In the genomic region with DNA sequence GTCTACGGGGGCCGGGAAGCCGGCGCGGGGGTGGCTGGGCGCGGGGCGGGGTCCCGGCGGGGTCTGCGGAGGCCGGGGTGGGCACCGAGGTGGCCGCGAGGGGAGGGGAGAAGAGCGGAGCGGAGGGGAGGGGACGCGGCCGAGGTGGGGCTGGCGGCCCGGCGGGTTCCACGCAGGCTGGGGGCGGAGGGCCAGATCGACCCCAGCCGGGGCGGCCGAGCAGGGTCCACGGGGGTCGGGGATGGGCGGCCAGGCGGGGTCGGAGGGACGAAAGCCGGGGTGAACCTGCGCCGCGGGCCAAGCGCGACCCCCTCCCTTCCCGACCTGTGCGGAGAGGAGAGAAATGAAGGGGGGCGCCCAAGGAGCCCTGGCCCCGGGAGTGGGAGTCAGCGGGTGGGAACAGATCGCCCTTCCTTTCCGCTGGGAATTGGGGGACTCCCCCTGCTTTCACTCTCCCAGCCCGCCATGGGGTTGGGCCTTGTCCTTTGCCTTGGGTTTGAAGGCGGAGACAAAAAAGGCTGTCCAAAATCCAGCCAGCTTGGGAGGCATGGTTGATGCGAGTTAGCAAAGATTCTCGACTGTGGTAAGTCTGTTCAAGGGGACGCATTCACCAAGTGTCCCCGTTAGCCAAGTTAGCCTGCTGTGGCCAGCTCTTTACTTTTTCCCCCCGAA, we compare ENCODE assay signal across 8 cellular contexts. TPM values are rescaled to one million over a fixed set of nuclear protein-coding genes. Genes with fewer than 3 reads are reported as not detected.
DNase-seq lines count a peak whose midpoint lies in the region; ATAC-seq and TF ChIP-seq lines count a peak whose summit lies in the region.

No MANE protein-coding gene starts in this region.

- no peak for TF ChIP-seq POLR2A in gastroesophageal sphincter (IDR thresholded peaks at IDR 0.05)
- no peak for TF ChIP-seq POLR2A in vagina (IDR thresholded peaks at IDR 0.05)

- H3K4me2 ChIP-seq in Loucy (ENCODE audit: low read depth, low read length, poor library complexity, severe bottlenecking) (peak overlapping the region; percentile 83), neural cell (ENCODE audit: low read length) (peak overlapping the region; percentile 71)

- intact Hi-C loops in vagina (cut with DNase I), result no loop called here

- H3K9ac ChIP-seq in Loucy (ENCODE audit: low read depth, low read length, poor library complexity, severe bottlenecking) (peak overlapping the region; percentile 86), neural cell (ENCODE audit: low read length) (peak overlapping the region; percentile 97)

- H4K20me1 ChIP-seq in Loucy (ENCODE audit: insufficient read depth, low read length, poor library complexity, severe bottlenecking), result peaks cover 20% of the 10 kb centered on the region
- H4K20me1 ChIP-seq in neural cell (ENCODE audit: insufficient read depth), result no peaks in the 10 kb centered on the region

- ATAC-seq in GM21619 (IDR thresholded peaks at IDR 0.05; ENCODE audit: unreplicated experiment), result peak; percentile 12
- ATAC-seq in gastroesophageal sphincter, result peak; percentile 52

- H3K36me3 ChIP-seq in Loucy (ENCODE audit: insufficient read depth, low read length) (no peaks in the 10 kb centered on the region), gastroesophageal sphincter (peaks cover 0 to 7% of the 10 kb centered on the region in 2 donors), neural cell (ENCODE audit: insufficient read depth, low read length) (no peaks in the 10 kb centered on the region), vagina (no peaks in the 10 kb centered on the region)

- peak overlapping the region; percentile 91 to 100 (median 95) for H3K27ac ChIP-seq in gastroesophageal sphincter
- peak overlapping the region; percentile 33 for H3K27ac ChIP-seq in neural cell (ENCODE audit: low read length)
- peak overlapping the region; percentile 99 for H3K27ac ChIP-seq in vagina

- peak overlapping the region; percentile 93 for H3K4me3 ChIP-seq in Loucy (ENCODE audit: low read length, poor library complexity, severe bottlenecking)
- peak overlapping the region; percentile 61 to 96 for H3K4me3 ChIP-seq in gastroesophageal sphincter
- H3K4me3 ChIP-seq in neural cell (ENCODE audit: low read length), result peak overlapping the region; percentile 76
- peak overlapping the region; percentile 76 to 84 for H3K4me3 ChIP-seq in vagina

- H2AFZ ChIP-seq in Loucy (ENCODE audit: low read length), result peak overlapping the region; percentile 94
- H2AFZ ChIP-seq in neural cell (ENCODE audit: low read depth, low read length), result peak overlapping the region; percentile 43

- WGBS in gastroesophageal sphincter (ENCODE audit: low coverage in 1 of 2), 2 donors, result 0% methylated on average over 3 to 6 of the region's 55 CpGs

- no peak for TF ChIP-seq EP300 in gastroesophageal sphincter (IDR thresholded peaks at IDR 0.05)
- TF ChIP-seq EP300 in neural cell (conservative IDR thresholded peaks at IDR 0.05; ENCODE audit: poor library complexity, severe bottlenecking), result no peak

- H3K9me3 ChIP-seq in Loucy (ENCODE audit: insufficient read depth, low read depth, low read length) (no peaks in the 10 kb centered on the region), gastroesophageal sphincter (no peaks in the 10 kb centered on the region), neural cell (ENCODE audit: low read length) (no peaks in the 10 kb centered on the region), vagina (no peaks in the 10 kb centered on the region)

- H3K27me3 ChIP-seq in Loucy (ENCODE audit: insufficient read depth, low read length, poor library complexity, severe bottlenecking) (no peaks in the 10 kb centered on the region), gastroesophageal sphincter (no peaks in the 10 kb centered on the region), neural cell (ENCODE audit: insufficient read depth, low read depth, low read length) (no peaks in the 10 kb centered on the region), vagina (no peaks in the 10 kb centered on the region)

- peaks cover 32% of the 10 kb centered on the region for H3K79me2 ChIP-seq in Loucy (ENCODE audit: insufficient read depth, low read length)
- peaks cover 28% of the 10 kb centered on the region for H3K79me2 ChIP-seq in neural cell (replicated peaks; ENCODE audit: insufficient read depth, low read length)

- H3K9me2 ChIP-seq in Loucy (replicated peaks; ENCODE audit: low read depth, low read length) (no peaks in the 10 kb centered on the region), neural cell (ENCODE audit: insufficient read depth, low read length) (no peaks in the 10 kb centered on the region)

- DNase-seq in GM04503 (ENCODE audit: low read depth), result peak; percentile 30
- peak; percentile 26 for DNase-seq in activated naive CD4-positive, alpha-beta T cell treated with anti-CD3 and anti-CD28 coated beads, Interleukin-2, amount 50 U/mL, for 16 hours
- peak; percentile 89 to 95 for DNase-seq in vagina (ENCODE audit: extremely low spot score in 2 of 2)
- DNase-seq in COR-L47 (lab: John Stamatoyannopoulos, UW), result no peak

- TF ChIP-seq RAD21 in neural cell (conservative IDR thresholded peaks at IDR 0.05), result no peak

- H3F3A ChIP-seq in Loucy (ENCODE audit: low read depth) (no peaks in the 10 kb centered on the region; the same call in 1 of the 2 replicates), neural cell (ENCODE audit: insufficient read depth, low read length, poor library complexity, severe bottlenecking) (no peaks in the 10 kb centered on the region)

- no peak for TF ChIP-seq CTCF in Loucy (conservative IDR thresholded peaks at IDR 0.05; ENCODE audit: low read length)
- TF ChIP-seq CTCF in gastroesophageal sphincter (IDR thresholded peaks at IDR 0.05), result no peak
- TF ChIP-seq CTCF in neural cell (IDR thresholded peaks at IDR 0.05; ENCODE audit: poor library complexity, severe bottlenecking), result no peak
- no peak for TF ChIP-seq CTCF in vagina (IDR thresholded peaks at IDR 0.05)

- H3K4me1 ChIP-seq in Loucy (ENCODE audit: insufficient read depth, low read length, poor library complexity, severe bottlenecking) (peaks cover 45% of the 10 kb centered on the region), gastroesophageal sphincter (peaks cover 5 to 47% (median 13%) of the 10 kb centered on the region in 3 donors), vagina (peaks cover 54% of the 10 kb centered on the region)

TF ChIP-seq in neural cell, 6 proteins besides CTCF, POLR2A, EP300 and RAD21:
- TF ChIP-seq EZH2 (IDR thresholded peaks at IDR 0.05; ENCODE audit: borderline replicate concordance, insufficient read depth, low read length, poor library complexity, severe bottlenecking), result no peak
- no peak for TF ChIP-seq MXI1 (conservative IDR thresholded peaks at IDR 0.05; ENCODE audit: poor library complexity, severe bottlenecking)
- TF ChIP-seq TAF1 (IDR thresholded peaks at IDR 0.05; ENCODE audit: low read depth), result no peak
- TF ChIP-seq, protein P1, sequence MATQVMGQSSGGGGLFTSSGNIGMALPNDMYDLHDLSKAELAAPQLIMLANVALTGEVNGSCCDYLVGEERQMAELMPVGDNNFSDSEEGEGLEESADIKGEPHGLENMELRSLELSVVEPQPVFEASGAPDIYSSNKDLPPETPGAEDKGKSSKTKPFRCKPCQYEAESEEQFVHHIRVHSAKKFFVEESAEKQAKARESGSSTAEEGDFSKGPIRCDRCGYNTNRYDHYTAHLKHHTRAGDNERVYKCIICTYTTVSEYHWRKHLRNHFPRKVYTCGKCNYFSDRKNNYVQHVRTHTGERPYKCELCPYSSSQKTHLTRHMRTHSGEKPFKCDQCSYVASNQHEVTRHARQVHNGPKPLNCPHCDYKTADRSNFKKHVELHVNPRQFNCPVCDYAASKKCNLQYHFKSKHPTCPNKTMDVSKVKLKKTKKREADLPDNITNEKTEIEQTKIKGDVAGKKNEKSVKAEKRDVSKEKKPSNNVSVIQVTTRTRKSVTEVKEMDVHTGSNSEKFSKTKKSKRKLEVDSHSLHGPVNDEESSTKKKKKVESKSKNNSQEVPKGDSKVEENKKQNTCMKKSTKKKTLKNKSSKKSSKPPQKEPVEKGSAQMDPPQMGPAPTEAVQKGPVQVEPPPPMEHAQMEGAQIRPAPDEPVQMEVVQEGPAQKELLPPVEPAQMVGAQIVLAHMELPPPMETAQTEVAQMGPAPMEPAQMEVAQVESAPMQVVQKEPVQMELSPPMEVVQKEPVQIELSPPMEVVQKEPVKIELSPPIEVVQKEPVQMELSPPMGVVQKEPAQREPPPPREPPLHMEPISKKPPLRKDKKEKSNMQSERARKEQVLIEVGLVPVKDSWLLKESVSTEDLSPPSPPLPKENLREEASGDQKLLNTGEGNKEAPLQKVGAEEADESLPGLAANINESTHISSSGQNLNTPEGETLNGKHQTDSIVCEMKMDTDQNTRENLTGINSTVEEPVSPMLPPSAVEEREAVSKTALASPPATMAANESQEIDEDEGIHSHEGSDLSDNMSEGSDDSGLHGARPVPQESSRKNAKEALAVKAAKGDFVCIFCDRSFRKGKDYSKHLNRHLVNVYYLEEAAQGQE (IDR thresholded peaks at IDR 0.05; ENCODE audit: borderline replicate concordance), result no peak
- no peak for TF ChIP-seq POLR2AphosphoS5 (IDR thresholded peaks at IDR 0.05)
- TF ChIP-seq SMC3 (conservative IDR thresholded peaks at IDR 0.05; ENCODE audit: poor library complexity), result no peak

RNA-seq across cellular contexts. Expression of a gene that starts 0.5 kb away (rescaled TPM):
- 10 to 100 TPM; 36.3 to 55.4 (median 42.9) TPM for total RNA-seq in gastroesophageal sphincter
- polyA plus RNA-seq in neural cell, result 50.0 and 51.5 TPM in 2 replicates
- polyA minus RNA-seq in neural cell, result 42.9 and 49.1 TPM in 2 replicates
- 42.5 TPM for total RNA-seq in vagina

RNA-seq across cellular contexts. Expression of a gene that starts 54.2 kb away (rescaled TPM):
- total RNA-seq in gastroesophageal sphincter (10 to 100 TPM; 35.4 to 59.8 (median 41.5) TPM), vagina (47.1 TPM)
- 16.6 and 17.8 TPM in 2 replicates for polyA plus RNA-seq in neural cell
- 44.6 and 45.0 TPM in 2 replicates for polyA minus RNA-seq in neural cell

Comparison
In these comparisons a context has a peak if more than half of its experiments do, and no peak if none do; other contexts are left out.
1. H3K27ac ChIP-seq: peak in every context shown above with its lines; median percentile 99 in vagina; 95 in gastroesophageal sphincter; 33 in neural cell.